Comparison of ENCODE assay signal across 14 cellular contexts in the genomic region with DNA sequence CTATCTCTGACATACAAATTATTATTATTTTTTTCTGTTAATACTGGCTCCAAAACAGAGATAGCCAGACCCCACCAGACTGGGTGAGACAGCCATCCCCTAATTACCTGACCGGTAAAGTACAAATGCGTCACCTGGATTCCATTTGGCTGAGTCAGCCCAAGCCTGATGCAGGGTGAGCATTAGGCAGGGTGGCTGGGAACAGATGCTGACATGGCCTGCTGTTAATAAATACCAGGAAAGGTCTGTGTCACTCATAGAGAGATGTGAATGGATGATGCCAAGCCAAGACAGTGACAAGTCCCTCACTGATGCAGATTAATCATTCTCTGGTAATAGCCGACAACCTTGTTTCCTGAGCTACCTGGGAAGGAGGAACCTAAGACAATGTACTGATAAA.
A peak's percentile ranks its signal among the peaks of the same experiment; 100 is the strongest.
DNase-seq lines count a peak whose midpoint lies in the region; FAIRE-seq and TF ChIP-seq lines count a peak whose summit lies in the region.
"Had no signal": no experiment of that assay in that cellular context is flagged by ENCODE, and none has a peak within 500 bp of the region (broad histone marks: within the 10 kb centered on the region; RNA-seq: fewer than 3 reads in every experiment).

No MANE protein-coding gene starts in this region.

- peak overlapping the region; percentile 82 for H3K27ac Mint-ChIP-seq in type B pancreatic cell
- H3K27ac Mint-ChIP-seq: activated naive CD8-positive, alpha-beta T cell treated with anti-CD3 and anti-CD28 coated beads for 36 hours; stimulated activated naive CD8-positive, alpha-beta T cell treated with anti-CD3 and anti-CD28 coated beads, Interleukin-15, Interleukin-2, amounts not matched to agents 100 ng/mL and 50 ng/mL, for 24 hours had no signal

- H3K4me1 ChIP-seq in esophagus squamous epithelium: peaks cover 0 to 3% (median 0%) of the 10 kb centered on the region in 3 donors

- no peaks in the 10 kb centered on the region for H3K9me3 ChIP-seq in esophagus squamous epithelium
- H3K9me3 ChIP-seq: MG63 had no signal

- no peak overlapping the region for H3K4me3 ChIP-seq in esophagus squamous epithelium
- H3K4me3 ChIP-seq: MG63 had no signal

- H3K27ac ChIP-seq in esophagus squamous epithelium: no peak overlapping the region

- intact Hi-C loops in esophagus squamous epithelium (cut with DNase I): no loop called here

- no peak for TF ChIP-seq POLR2A in esophagus squamous epithelium (IDR thresholded peaks at IDR 0.05)

- no peaks in the 10 kb centered on the region for H3K36me3 ChIP-seq in esophagus squamous epithelium
- H3K36me3 ChIP-seq: MG63 had no signal

- WGBS in esophagus squamous epithelium, 2 donors: 37 to 54% methylated on average over 3 of the region's 3 CpGs

- peaks cover 33% of the 10 kb centered on the region for H3K27me3 Mint-ChIP-seq in type B pancreatic cell
- H3K27me3 Mint-ChIP-seq: central memory CD8-positive, alpha-beta T cell had no signal

- H3K4me1 Mint-ChIP-seq in type B pancreatic cell (ENCODE audit: unreplicated experiment): peaks cover 22% of the 10 kb centered on the region
- H3K4me1 Mint-ChIP-seq: activated naive CD8-positive, alpha-beta T cell treated with anti-CD3 and anti-CD28 coated beads for 36 hours; central memory CD8-positive, alpha-beta T cell had no signal

- H3K36me3 Mint-ChIP-seq in type B pancreatic cell: no peaks in the 10 kb centered on the region
- H3K36me3 Mint-ChIP-seq: activated naive CD8-positive, alpha-beta T cell treated with anti-CD3 and anti-CD28 coated beads for 36 hours had no signal

- peak overlapping the region; percentile 23 for H3K4me3 Mint-ChIP-seq in type B pancreatic cell
- H3K4me3 Mint-ChIP-seq: activated naive CD8-positive, alpha-beta T cell treated with anti-CD3 and anti-CD28 coated beads for 36 hours; central memory CD8-positive, alpha-beta T cell; stimulated activated naive CD8-positive, alpha-beta T cell treated with anti-CD3 and anti-CD28 coated beads, Interleukin-15, Interleukin-2, amounts not matched to agents 100 ng/mL and 50 ng/mL, for 24 hours had no signal

- TF ChIP-seq CTCF in type B pancreatic cell (conservative IDR thresholded peaks at IDR 0.05) (no peak), esophagus squamous epithelium (IDR thresholded peaks at IDR 0.05) (no peak)

- H3K27me3 ChIP-seq in esophagus squamous epithelium: no peaks in the 10 kb centered on the region
- H3K27me3 ChIP-seq: MG63 had no signal

- FAIRE-seq in islet of Langerhans (lab: Jason Lieb, UNC): peak; percentile 64
- FAIRE-seq: A204.1 had no signal

- H3K9me3 Mint-ChIP-seq in type B pancreatic cell: peaks cover 4% of the 10 kb centered on the region
- H3K9me3 Mint-ChIP-seq: activated naive CD8-positive, alpha-beta T cell treated with anti-CD3 and anti-CD28 coated beads for 36 hours; central memory CD8-positive, alpha-beta T cell had no signal

- DNase-seq in NCI-H2171 treated with DMSO at 0.1 percent for 48 hours (lab: John Stamatoyannopoulos, UW) (peak; percentile 46), NCI-H2171 (lab: John Stamatoyannopoulos, UW) (no peak), SK-N-DZ (ENCODE audit: low spot score) (peak; percentile 15), type B pancreatic cell (ENCODE audit: extremely low spot score, unreplicated experiment) (no peak), esophagus squamous epithelium (lab: John Stamatoyannopoulos, UW) (no peak), COR-L47 (lab: John Stamatoyannopoulos, UW) (no peak), NCI-H2227 treated with DMSO at 0.1 percent for 48 hours (lab: John Stamatoyannopoulos, UW) (no peak)
- DNase-seq: activated CD4-positive, alpha-beta T cell treated with anti-CD3 and anti-CD28 coated beads for 1 hour; activated naive CD8-positive, alpha-beta T cell treated with anti-CD3 and anti-CD28 coated beads for 36 hours; MG63 had no signal

Comparison
In these comparisons a context has a peak if more than half of its experiments do, and no peak if none do; other contexts are left out.
1. DNase-seq: peak in NCI-H2171 treated with DMSO at 0.1 percent for 48 hours (single experiment) and SK-N-DZ (single experiment); none in NCI-H2171 (single experiment), type B pancreatic cell (single experiment), esophagus squamous epithelium (single experiment), COR-L47 (single experiment) and NCI-H2227 treated with DMSO at 0.1 percent for 48 hours (single experiment).